Comparison of ENCODE assay signal across 8 cellular contexts in genomic region chr1:206461602-206462455, GRCh38. TPM values are rescaled to one million over a fixed set of nuclear protein-coding genes. Genes with fewer than 3 reads are reported as not detected.
DNase-seq lines count a peak whose midpoint lies in the region; ATAC-seq lines count a peak whose summit lies in the region.

No MANE protein-coding gene starts in this region.

- DNase-seq in DMS 273 (lab: John Stamatoyannopoulos, UW; ENCODE audit: unreplicated experiment), result peak; percentile 86
- peak; percentile 56 for DNase-seq in HCEC 1CT
- peak; percentile 49 for DNase-seq in NCI-H2227 treated with DMSO at 0.1 percent for 48 hours (lab: John Stamatoyannopoulos, UW)
- peak; percentile 58 for DNase-seq in activated CD4-positive, CD25-positive, alpha-beta regulatory T cell treated with anti-CD3 and anti-CD28 coated beads, Interleukin-2, amount 50 U/mL, for 16 hours (ENCODE audit: low read depth, low spot score)
- DNase-seq in caudate nucleus (lab: John Stamatoyannopoulos, UW), result peak in 40 of 61 donors; percentile 8 to 87 (median 34)
- peak in 1 of 2 donors; percentile 82 for DNase-seq in left colon
- DNase-seq in stimulated activated CD4-positive, alpha-beta T cell treated with anti-CD3 and anti-CD28 coated beads, TNF-alpha, amount 100 ng/mL, for 24 hours (ENCODE audit: low read depth in 3 of 3), result peak; percentile 51 to 67 (median 62)

- ATAC-seq in left colon (peak; percentile 88), HG02870 (IDR thresholded peaks at IDR 0.05; ENCODE audit: unreplicated experiment) (no peak)

- intact Hi-C loops in left colon (cut with DNase I, micrococcal nuclease), result no loop called here

- H3K27ac ChIP-seq in caudate nucleus (ENCODE audit: low read depth, low read length), result no peak overlapping the region

RNA-seq across cellular contexts. Expression of gene IKBKE, which starts 8.4 kb away (rescaled TPM):
- 10 to 100 TPM; 18.2 to 19.8 TPM for total RNA-seq in left colon

RNA-seq across cellular contexts. Expression of gene RASSF5, which starts 45.5 kb away (rescaled TPM):
- 1 to 10 TPM; 3.3 to 7.7 TPM for total RNA-seq in left colon
